ENCODE assay signal across 8 cellular contexts in genomic region chr1:15323351-15323988, GRCh38.
DNase-seq lines count a peak whose midpoint lies in the region; ATAC-seq and TF ChIP-seq lines count a peak whose summit lies in the region.

No MANE protein-coding gene starts in this region.

- no peak overlapping the region for H3K4me3 Mint-ChIP-seq in Caco-2 (ENCODE audit: unreplicated experiment)

- POLR2A ChIA-PET in Caco-2 (lab: Charles Lee): no interaction called here

- no peaks in the 10 kb centered on the region for H3K36me3 ChIP-seq in Caco-2 (ENCODE audit: control insufficient read depth, insufficient read depth, low read length)
- H3K36me3 ChIP-seq in OCI-LY1 (ENCODE audit: insufficient read depth, low read length): no peaks in the 10 kb centered on the region

- no peaks in the 10 kb centered on the region for H3F3A ChIP-seq in OCI-LY1 (ENCODE audit: insufficient read depth, low read length)

- H4K20me1 ChIP-seq in OCI-LY1 (ENCODE audit: insufficient read depth, low read length): no peaks in the 10 kb centered on the region

- no peak overlapping the region for H3K27ac ChIP-seq in OCI-LY1 (ENCODE audit: low read depth, low read length, poor library complexity, severe bottlenecking)

- no TSS peak for BruUV-seq in Caco-2 (replicated peaks; lab: Mats Ljungman, UMichigan)

- intact Hi-C loops in Caco-2 (cut with micrococcal nuclease; ENCODE audit: unreplicated experiment): loop anchor here (1.0 to 5.0 kb wide), 3 partner anchors 89 to 178 kb away; no protein-coding TSS in a partner anchor

- no peak overlapping the region for H3K9ac ChIP-seq in OCI-LY1 (ENCODE audit: low read length)

- H3K9me3 ChIP-seq in Caco-2: no peaks in the 10 kb centered on the region
- H3K9me3 ChIP-seq in OCI-LY1 (ENCODE audit: low read length): 0 out of 2 replicates have a peak, but pooled peaks cover 3% of the 10 kb centered on the region

- CTCF ChIA-PET in Caco-2 (lab: Charles Lee): interaction anchor here (1.0 to 1.5 kb wide), 6 partner anchors 15 to 418 kb away, joined by 3 to 32 read pairs (median 4); no protein-coding TSS in a partner anchor

- H3K4me3 ChIP-seq in Caco-2 (ENCODE audit: low read depth, low read length) (no peak overlapping the region), OCI-LY1 (ENCODE audit: low read depth, low read length, poor library complexity, severe bottlenecking) (no peak overlapping the region), epithelial cell of proximal tubule (ENCODE audit: low read depth, low read length) (no peak overlapping the region)

- TF ChIP-seq CTCF in Caco-2 (IDR thresholded peaks at IDR 0.05; ENCODE audit: insufficient read depth in 1 of 2, low read depth in 1 of 2, low read length in 1 of 2, severe bottlenecking in 1 of 2, unreplicated experiment in 1 of 2) (peak; percentile 71 to 89), OCI-LY1 (IDR thresholded peaks at IDR 0.05; ENCODE audit: low read length) (peak; percentile 95), epithelial cell of proximal tubule (conservative IDR thresholded peaks at IDR 0.05; ENCODE audit: low read depth, low read length) (peak; percentile 96)

- ATAC-seq in HG02610 (IDR thresholded peaks at IDR 0.05; ENCODE audit: unreplicated experiment): no peak

- H2AFZ ChIP-seq in OCI-LY1 (ENCODE audit: low read length): no peak overlapping the region

- H3K27me3 Mint-ChIP-seq in Caco-2 (ENCODE audit: insufficient read depth, unreplicated experiment): no peaks in the 10 kb centered on the region

- peaks cover 6% of the 10 kb centered on the region for H3K36me3 Mint-ChIP-seq in Caco-2 (ENCODE audit: insufficient read depth, unreplicated experiment)

- H3K27ac Mint-ChIP-seq in Caco-2 (ENCODE audit: unreplicated experiment): no peak overlapping the region

- peaks cover 8% of the 10 kb centered on the region; the same call in 1 of the 2 replicates for H3K4me1 ChIP-seq in Caco-2
- no peaks in the 10 kb centered on the region for H3K4me1 ChIP-seq in OCI-LY1 (ENCODE audit: insufficient read depth, low read length, severe bottlenecking)

- peak; percentile 67 to 70 for DNase-seq in Caco-2
- DNase-seq in HS-27A (ENCODE audit: low read depth): peak; percentile 58
- DNase-seq in activated CD8-positive, alpha-beta memory T cell treated with anti-CD3 and anti-CD28 coated beads, Interleukin-2, amount 50 U/mL, for 48 hours: peak; percentile 86
- no peak for DNase-seq in epithelial cell of proximal tubule (ENCODE audit: low read depth)
- DNase-seq in myocyte (ENCODE audit: low read depth): peak; percentile 82
- DNase-seq in stimulated activated CD8-positive, alpha-beta memory T cell treated with anti-CD3 and anti-CD28 coated beads, Interleukin-4, amount 100 ng/mL, for 4 hours (ENCODE audit: low read depth in 2 of 2, low spot score in 1 of 2): peak; percentile 42 to 51

- H3K4me1 Mint-ChIP-seq in Caco-2 (ENCODE audit: low read depth, unreplicated experiment): peaks cover 14% of the 10 kb centered on the region

- no peaks in the 10 kb centered on the region for H3K9me2 ChIP-seq in OCI-LY1 (ENCODE audit: low read depth, low read length)

- H3K79me2 ChIP-seq in OCI-LY1 (ENCODE audit: insufficient read depth, low read length): no peaks in the 10 kb centered on the region

- H3K27me3 ChIP-seq in Caco-2 (replicated peaks; ENCODE audit: control insufficient read depth, insufficient read depth, low read length) (no peaks in the 10 kb centered on the region), OCI-LY1 (ENCODE audit: insufficient read depth, low read length) (peaks cover 6% of the 10 kb centered on the region; the same call in 1 of the 2 replicates)

- no peak overlapping the region for H3K4me2 ChIP-seq in OCI-LY1 (ENCODE audit: low read length)

- H3K9me3 Mint-ChIP-seq in Caco-2 (ENCODE audit: unreplicated experiment): no peaks in the 10 kb centered on the region
